ENCODE assay signal across 31 cellular contexts in genomic region chr1:204017032-204017431, GRCh38. TPM values are rescaled to one million over a fixed set of nuclear protein-coding genes. Genes with fewer than 3 reads are reported as not detected.
"Had no signal": no experiment of that assay in that cellular context is flagged by ENCODE, and none has a peak within 500 bp of the region (broad histone marks: within the 10 kb centered on the region; RNA-seq: fewer than 3 reads in every experiment).

No MANE protein-coding gene starts in this region.

- H3K4me3 ChIP-seq: ascending aorta, breast epithelium, cardiac muscle cell, colonic mucosa, gastrocnemius medialis, heart right ventricle had no signal

- ATAC-seq: activated CD4-positive, alpha-beta T cell treated with anti-CD3 and anti-CD28 coated beads for 36 hours; activated naive CD4-positive, alpha-beta T cell treated with anti-CD3 and anti-CD28 coated beads, Interleukin-2, amount 50 U/mL, for 72 hours; activated T-cell treated with anti-CD3 and anti-CD28 coated beads, Interleukin-2, amount 50 U/mL, for 72 hours; esophagus mucosa; foreskin keratinocyte; gastrocnemius medialis; heart right ventricle; T-helper 17 cell had no signal

- H3K27ac ChIP-seq: ascending aorta, breast epithelium, cardiac muscle cell, colonic mucosa, foreskin keratinocyte, gastrocnemius medialis, heart right ventricle, WERI-Rb-1 had no signal

- DNase-seq: activated CD4-positive, alpha-beta memory T cell treated with anti-CD3 and anti-CD28 coated beads for 36 hours; activated CD4-positive, alpha-beta T cell treated with anti-CD3 and anti-CD28 coated beads for 36 hours; activated CD4-positive, alpha-beta T cell treated with anti-CD3 and anti-CD28 coated beads, Interleukin-2, amount 10 ng/mL, durations not matched to agents 24 days and 14 days; activated CD4-positive, CD25-positive, alpha-beta regulatory T cell; activated CD4-positive, CD25-positive, alpha-beta regulatory T cell treated with anti-CD3 and anti-CD28 coated beads, Interleukin-2, amount 50 U/mL, for 72 hours; activated CD8-positive, alpha-beta memory T cell treated with anti-CD3 and anti-CD28 coated beads, Interleukin-2, amount 50 U/mL, for 48 hours; activated gamma-delta T cell; activated naive CD4-positive, alpha-beta T cell; activated naive CD4-positive, alpha-beta T cell treated with anti-CD3 and anti-CD28 coated beads, Interleukin-2, amount 10 ng/mL, durations not matched to agents 7 days and 5 days; activated naive CD8-positive, alpha-beta T cell treated with anti-CD3 and anti-CD28 coated beads, Interleukin-2, amount 10 ng/mL, durations not matched to agents 7 days and 5 days; activated T-cell treated with anti-CD3 and anti-CD28 coated beads for 4 hours; activated T-cell treated with anti-CD3 and anti-CD28 coated beads, Interleukin-2, amount 50 U/mL, for 24 hours; activated T-cell treated with anti-CD3 and anti-CD28 coated beads, Interleukin-2, amount 50 U/mL, for 72 hours; central memory CD4-positive, alpha-beta T cell; cerebellar nuclear complex; colonic mucosa; effector CD8-positive, alpha-beta T cell; foreskin keratinocyte; gastrocnemius medialis; heart right ventricle; T-helper 1 cell; T-helper 17 cell; T1000; WERI-Rb-1 had no signal

- H3K9me3 Mint-ChIP-seq: activated CD4-positive, alpha-beta memory T cell treated with anti-CD3 and anti-CD28 coated beads for 36 hours; activated CD4-positive, alpha-beta T cell treated with anti-CD3 and anti-CD28 coated beads, Interleukin-2, amount 10 ng/mL, durations not matched to agents 24 days and 14 days; activated naive CD4-positive, alpha-beta T cell treated with anti-CD3 and anti-CD28 coated beads, Interleukin-2, amount 10 ng/mL, durations not matched to agents 7 days and 5 days; activated naive CD4-positive, alpha-beta T cell treated with anti-CD3 and anti-CD28 coated beads, Interleukin-2, amount 50 U/mL, for 72 hours; activated naive CD8-positive, alpha-beta T cell treated with anti-CD3 and anti-CD28 coated beads, Interleukin-2, amount 10 ng/mL, durations not matched to agents 7 days and 5 days; brain; T-helper 2 cell treated with Interferon-gamma antibody and Interleukin-4, amounts not matched to agents 5 μg/mL and 100 μg/mL, for 36 hours had no signal

- H3K27ac Mint-ChIP-seq: activated CD4-positive, alpha-beta memory T cell treated with anti-CD3 and anti-CD28 coated beads for 36 hours; activated CD4-positive, alpha-beta T cell treated with anti-CD3 and anti-CD28 coated beads for 36 hours; activated CD4-positive, alpha-beta T cell treated with anti-CD3 and anti-CD28 coated beads, Interleukin-2, amount 10 ng/mL, durations not matched to agents 24 days and 14 days; activated naive CD4-positive, alpha-beta T cell treated with anti-CD3 and anti-CD28 coated beads, Interleukin-2, amount 10 ng/mL, durations not matched to agents 7 days and 5 days; activated naive CD4-positive, alpha-beta T cell treated with anti-CD3 and anti-CD28 coated beads, Interleukin-2, amount 50 U/mL, for 72 hours; activated naive CD8-positive, alpha-beta T cell treated with anti-CD3 and anti-CD28 coated beads, Interleukin-2, amount 10 ng/mL, durations not matched to agents 7 days and 5 days; activated T-cell treated with anti-CD3 and anti-CD28 coated beads, Interleukin-2, amount 50 U/mL, for 24 hours; activated T-cell treated with anti-CD3 and anti-CD28 coated beads, Interleukin-2, amount 50 U/mL, for 72 hours; T-helper 17 cell; T-helper 2 cell treated with Interferon-gamma antibody and Interleukin-4, amounts not matched to agents 5 μg/mL and 100 μg/mL, for 36 hours had no signal

- H3K4me1 Mint-ChIP-seq: activated CD4-positive, alpha-beta T cell treated with anti-CD3 and anti-CD28 coated beads for 36 hours; activated CD4-positive, alpha-beta T cell treated with anti-CD3 and anti-CD28 coated beads, Interleukin-2, amount 10 ng/mL, durations not matched to agents 24 days and 14 days; activated naive CD4-positive, alpha-beta T cell treated with anti-CD3 and anti-CD28 coated beads, Interleukin-2, amount 10 ng/mL, durations not matched to agents 7 days and 5 days; activated naive CD8-positive, alpha-beta T cell treated with anti-CD3 and anti-CD28 coated beads, Interleukin-2, amount 10 ng/mL, durations not matched to agents 7 days and 5 days; brain; T-helper 17 cell had no signal

- H3K27me3 Mint-ChIP-seq: activated CD4-positive, alpha-beta memory T cell treated with anti-CD3 and anti-CD28 coated beads for 36 hours had no signal

- H3K36me3 Mint-ChIP-seq: activated CD4-positive, alpha-beta memory T cell treated with anti-CD3 and anti-CD28 coated beads for 36 hours; activated naive CD4-positive, alpha-beta T cell treated with anti-CD3 and anti-CD28 coated beads, Interleukin-2, amount 10 ng/mL, durations not matched to agents 7 days and 5 days; activated naive CD4-positive, alpha-beta T cell treated with anti-CD3 and anti-CD28 coated beads, Interleukin-2, amount 50 U/mL, for 72 hours; activated naive CD8-positive, alpha-beta T cell treated with anti-CD3 and anti-CD28 coated beads, Interleukin-2, amount 10 ng/mL, durations not matched to agents 7 days and 5 days; brain had no signal

- H3K27me3 ChIP-seq: ascending aorta, breast epithelium, cardiac muscle cell, colonic mucosa, gastrocnemius medialis had no signal

- H3K36me3 ChIP-seq: ascending aorta, breast epithelium, cardiac muscle cell, colonic mucosa, gastrocnemius medialis, heart right ventricle, WERI-Rb-1 had no signal

- H3K9me3 ChIP-seq: ascending aorta, breast epithelium, colonic mucosa, gastrocnemius medialis, heart right ventricle had no signal

- H3K4me3 Mint-ChIP-seq: activated CD4-positive, alpha-beta memory T cell treated with anti-CD3 and anti-CD28 coated beads for 36 hours; activated CD4-positive, alpha-beta T cell treated with anti-CD3 and anti-CD28 coated beads for 36 hours; activated CD4-positive, alpha-beta T cell treated with anti-CD3 and anti-CD28 coated beads, Interleukin-2, amount 10 ng/mL, durations not matched to agents 24 days and 14 days; activated naive CD4-positive, alpha-beta T cell treated with anti-CD3 and anti-CD28 coated beads, Interleukin-2, amount 10 ng/mL, durations not matched to agents 7 days and 5 days; activated naive CD8-positive, alpha-beta T cell treated with anti-CD3 and anti-CD28 coated beads, Interleukin-2, amount 10 ng/mL, durations not matched to agents 7 days and 5 days; activated T-cell treated with anti-CD3 and anti-CD28 coated beads, Interleukin-2, amount 50 U/mL, for 24 hours; activated T-cell treated with anti-CD3 and anti-CD28 coated beads, Interleukin-2, amount 50 U/mL, for 72 hours; brain; T-helper 17 cell; T-helper 2 cell treated with Interferon-gamma antibody and Interleukin-4, amounts not matched to agents 5 μg/mL and 100 μg/mL, for 36 hours had no signal

- H3K4me1 ChIP-seq: ascending aorta, breast epithelium, colonic mucosa, foreskin keratinocyte, gastrocnemius medialis, heart right ventricle had no signal

RNA-seq across cellular contexts. Expression of gene SOX13, which starts 55.9 kb away (rescaled TPM):
- total RNA-seq: activated CD4-positive, alpha-beta T cell treated with anti-CD3 and anti-CD28 coated beads, Interleukin-2, amount 10 ng/mL, durations not matched to agents 24 days and 14 days had no signal
